1 cellular context compared by ENCODE assay signal in the genomic region with DNA sequence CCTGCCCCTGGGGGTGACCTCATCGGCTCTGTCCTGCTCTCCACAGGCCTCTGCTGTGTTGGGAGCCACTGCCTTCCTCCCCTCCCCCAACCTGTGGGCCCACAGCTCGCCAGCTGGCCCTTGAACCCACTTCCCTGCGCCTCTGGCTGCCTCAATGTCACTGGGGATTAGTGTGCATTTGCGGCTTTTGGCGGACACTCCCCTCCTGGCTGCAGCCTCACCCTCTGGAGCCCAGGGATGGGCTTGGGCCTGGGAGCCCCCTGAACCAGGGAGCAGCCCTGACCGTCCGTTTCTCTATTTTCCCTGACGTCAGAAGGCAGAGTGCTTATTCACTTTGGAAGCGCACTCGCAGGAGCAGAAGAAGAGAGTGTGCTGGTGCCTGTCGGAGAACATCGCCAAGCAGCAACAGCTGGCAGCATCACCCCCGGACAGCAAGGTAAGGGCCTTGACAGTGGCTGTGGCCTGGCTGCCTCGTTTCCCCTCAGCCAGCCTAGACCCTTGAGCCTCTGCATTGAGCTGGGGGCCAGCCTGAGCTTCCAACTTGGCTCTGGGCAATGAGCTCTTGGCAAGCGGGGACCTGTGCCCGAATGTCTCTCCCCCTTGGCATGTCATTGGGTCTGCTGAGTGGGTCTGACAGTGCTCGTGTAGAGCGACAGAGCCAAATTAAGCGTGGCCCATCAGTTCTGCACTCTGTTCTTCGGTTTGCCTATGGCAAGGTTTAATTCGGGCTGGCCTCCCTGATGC.
TF ChIP-seq lines count a peak whose summit lies in the region.

No MANE protein-coding gene starts in this region.

TF ChIP-seq in WTC11, 78 proteins besides CTCF, POLR2A, EP300 and RAD21 (continued from another document):
- TF ChIP-seq AFF4 (CRISPR knock-in tag; IDR thresholded peaks at IDR 0.05; ENCODE audit: borderline replicate concordance), result no peak
- no peak for TF ChIP-seq RELA (CRISPR knock-in tag; IDR thresholded peaks at IDR 0.05; ENCODE audit: borderline replicate concordance)
- no peak for TF ChIP-seq JUN (CRISPR knock-in tag; IDR thresholded peaks at IDR 0.05)
- TF ChIP-seq NR3C1 (CRISPR knock-in tag; conservative IDR thresholded peaks at IDR 0.05; ENCODE audit: low read depth), result no peak
- TF ChIP-seq, protein P1, sequence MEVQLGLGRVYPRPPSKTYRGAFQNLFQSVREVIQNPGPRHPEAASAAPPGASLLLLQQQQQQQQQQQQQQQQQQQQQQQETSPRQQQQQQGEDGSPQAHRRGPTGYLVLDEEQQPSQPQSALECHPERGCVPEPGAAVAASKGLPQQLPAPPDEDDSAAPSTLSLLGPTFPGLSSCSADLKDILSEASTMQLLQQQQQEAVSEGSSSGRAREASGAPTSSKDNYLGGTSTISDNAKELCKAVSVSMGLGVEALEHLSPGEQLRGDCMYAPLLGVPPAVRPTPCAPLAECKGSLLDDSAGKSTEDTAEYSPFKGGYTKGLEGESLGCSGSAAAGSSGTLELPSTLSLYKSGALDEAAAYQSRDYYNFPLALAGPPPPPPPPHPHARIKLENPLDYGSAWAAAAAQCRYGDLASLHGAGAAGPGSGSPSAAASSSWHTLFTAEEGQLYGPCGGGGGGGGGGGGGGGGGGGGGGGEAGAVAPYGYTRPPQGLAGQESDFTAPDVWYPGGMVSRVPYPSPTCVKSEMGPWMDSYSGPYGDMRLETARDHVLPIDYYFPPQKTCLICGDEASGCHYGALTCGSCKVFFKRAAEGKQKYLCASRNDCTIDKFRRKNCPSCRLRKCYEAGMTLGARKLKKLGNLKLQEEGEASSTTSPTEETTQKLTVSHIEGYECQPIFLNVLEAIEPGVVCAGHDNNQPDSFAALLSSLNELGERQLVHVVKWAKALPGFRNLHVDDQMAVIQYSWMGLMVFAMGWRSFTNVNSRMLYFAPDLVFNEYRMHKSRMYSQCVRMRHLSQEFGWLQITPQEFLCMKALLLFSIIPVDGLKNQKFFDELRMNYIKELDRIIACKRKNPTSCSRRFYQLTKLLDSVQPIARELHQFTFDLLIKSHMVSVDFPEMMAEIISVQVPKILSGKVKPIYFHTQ (CRISPR knock-in tag; IDR thresholded peaks at IDR 0.05), result no peak
- no peak for TF ChIP-seq ELF4 (CRISPR knock-in tag; IDR thresholded peaks at IDR 0.05; ENCODE audit: low read depth)
- no peak for TF ChIP-seq ZNF121 (CRISPR knock-in tag; IDR thresholded peaks at IDR 0.05)
- no peak for TF ChIP-seq E2F5 (CRISPR knock-in tag; IDR thresholded peaks at IDR 0.05)
- no peak for TF ChIP-seq ZBTB21 (CRISPR knock-in tag; IDR thresholded peaks at IDR 0.05; ENCODE audit: borderline replicate concordance)
